Comparison of ENCODE assay signal across 14 cellular contexts in the genomic region with DNA sequence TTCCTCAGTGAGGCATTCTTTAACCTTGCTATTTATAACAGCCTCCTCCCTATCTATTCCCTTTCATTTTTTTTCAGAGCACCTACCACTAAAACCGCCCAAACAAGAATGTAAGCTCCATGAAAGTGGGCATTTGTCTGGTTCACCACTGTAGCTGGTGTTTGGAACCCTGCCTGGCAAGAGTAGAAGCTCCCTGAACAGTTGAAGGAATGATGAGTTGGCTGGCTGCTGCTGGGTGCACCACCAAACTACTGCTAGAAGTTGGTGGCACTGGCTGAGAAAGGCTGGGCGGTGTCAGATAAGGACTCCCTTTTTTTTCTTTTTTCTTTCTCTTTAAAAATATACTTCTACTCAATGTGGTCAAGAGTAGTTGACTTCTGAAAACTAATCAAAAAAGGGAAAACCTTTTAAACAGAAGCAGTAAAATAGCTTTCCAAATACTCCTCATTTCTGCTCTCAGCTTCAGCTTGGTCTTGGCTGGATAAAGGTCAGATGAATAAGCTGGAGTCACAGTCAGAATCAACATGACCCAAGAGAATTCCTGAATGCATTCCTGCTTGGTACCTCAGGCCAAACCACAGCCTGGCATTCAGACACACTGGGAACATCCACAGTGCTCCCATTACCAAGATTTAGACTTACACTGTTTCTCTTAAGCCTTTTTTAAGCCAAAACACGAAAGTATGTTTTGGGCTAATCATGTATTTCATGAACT. TPM values are rescaled to one million over a fixed set of nuclear protein-coding genes. Genes with fewer than 3 reads are reported as not detected.
DNase-seq lines count a peak whose midpoint lies in the region; ATAC-seq and TF ChIP-seq lines count a peak whose summit lies in the region.
"Had no signal": no experiment of that assay in that cellular context is flagged by ENCODE, and none has a peak within 500 bp of the region (broad histone marks: within the 10 kb centered on the region; RNA-seq: fewer than 3 reads in every experiment).

No MANE protein-coding gene starts in this region.

- TF ChIP-seq CTCF in psoas muscle (IDR thresholded peaks at IDR 0.05) (no peak), colonic mucosa (IDR thresholded peaks at IDR 0.05) (no peak)

- no peak overlapping the region for H3K9ac ChIP-seq in colonic mucosa (ENCODE audit: low read depth in 2 of 2, low read length in 2 of 2)

- H3K27me3 ChIP-seq in psoas muscle (ENCODE audit: insufficient read depth in 3 of 3, low read length in 2 of 3) (no peaks in the 10 kb centered on the region), colonic mucosa (no peaks in the 10 kb centered on the region)

- H3K4me1 ChIP-seq in psoas muscle: peaks cover 13% of the 10 kb centered on the region
- H3K4me1 ChIP-seq in colonic mucosa: no peaks in the 10 kb centered on the region

- ATAC-seq in psoas muscle (peak; percentile 94 to 98 (median 96)), HG02798 (IDR thresholded peaks at IDR 0.05; ENCODE audit: poor library complexity, unreplicated experiment) (no peak), T-cell (replicated peaks in 1 of 4) (no peak)

- no peak overlapping the region for H3K27ac Mint-ChIP-seq in T-cell
- H3K27ac Mint-ChIP-seq: activated CD4-positive, alpha-beta T cell treated with anti-CD3 and anti-CD28 coated beads, Interleukin-2, amount 10 ng/mL, durations not matched to agents 7 days and 5 days had no signal

- no peaks in the 10 kb centered on the region for H3K9me3 ChIP-seq in psoas muscle
- H3K9me3 ChIP-seq in colonic mucosa: no peaks in the 10 kb centered on the region

- H3K27me3 Mint-ChIP-seq in T-cell: no peaks in the 10 kb centered on the region
- H3K27me3 Mint-ChIP-seq: activated CD4-positive, alpha-beta T cell treated with anti-CD3 and anti-CD28 coated beads, Interleukin-2, amount 10 ng/mL, durations not matched to agents 7 days and 5 days; naive B cell had no signal

- H3K36me3 ChIP-seq in psoas muscle (ENCODE audit: insufficient read depth in 1 of 2, low read depth in 1 of 2): peaks cover 3 to 21% of the 10 kb centered on the region in 2 donors
- H3K36me3 ChIP-seq in colonic mucosa: no peaks in the 10 kb centered on the region

- intact Hi-C loops in psoas muscle (cut with DNase I): no loop called here
- intact Hi-C loops in colonic mucosa (cut with DNase I): no loop called here

- no peaks in the 10 kb centered on the region for H3K9me3 Mint-ChIP-seq in T-cell
- H3K9me3 Mint-ChIP-seq: activated CD4-positive, alpha-beta T cell treated with anti-CD3 and anti-CD28 coated beads, Interleukin-2, amount 10 ng/mL, durations not matched to agents 7 days and 5 days had no signal

- DNase-seq in EL (peak; percentile 92), RKO (ENCODE audit: low spot score) (peak; percentile 11), epithelial cell of prostate (ENCODE audit: low read depth, low spot score) (no peak), psoas muscle (peak in 1 of 2 donors; percentile 21), T-cell (no peak), COLO668 (lab: John Stamatoyannopoulos, UW; ENCODE audit: unreplicated experiment) (no peak), colonic mucosa (no peak)
- DNase-seq: activated CD4-positive, alpha-beta T cell treated with anti-CD3 and anti-CD28 coated beads, Interleukin-2, amount 10 ng/mL, durations not matched to agents 7 days and 5 days; activated naive CD4-positive, alpha-beta T cell treated with Interleukin-2 at 50 U/mL for 16 hours; Calu3; naive B cell; NCI-H510A treated with DMSO at 0.1 percent for 48 hours had no signal

- no peaks in the 10 kb centered on the region for H3K4me1 Mint-ChIP-seq in T-cell
- H3K4me1 Mint-ChIP-seq: activated CD4-positive, alpha-beta T cell treated with anti-CD3 and anti-CD28 coated beads, Interleukin-2, amount 10 ng/mL, durations not matched to agents 7 days and 5 days had no signal

- peaks cover 43% of the 10 kb centered on the region for H3K36me3 Mint-ChIP-seq in T-cell

- no peak overlapping the region for H3K4me3 Mint-ChIP-seq in T-cell
- H3K4me3 Mint-ChIP-seq: activated CD4-positive, alpha-beta T cell treated with anti-CD3 and anti-CD28 coated beads, Interleukin-2, amount 10 ng/mL, durations not matched to agents 7 days and 5 days; naive B cell had no signal

- H3K27ac ChIP-seq in epithelial cell of prostate (peak overlapping the region; percentile 13), psoas muscle (peak overlapping the region; percentile 65), colonic mucosa (no peak overlapping the region)
- H3K27ac ChIP-seq: SK-N-MC had no signal

- WGBS in psoas muscle, 3 donors: 66 to 86% (median 70%) methylated on average over 3 of the region's 3 CpGs

- CTCF ChIA-PET in T-cell (lab: Charles Lee): interaction anchor here in 1 of 2 donors (1.1 kb wide), 1 partner anchor 25 kb away, joined by 4 read pairs; no protein-coding TSS in a partner anchor

- H3K4me3 ChIP-seq in psoas muscle (no peak overlapping the region), colonic mucosa (no peak overlapping the region)
- H3K4me3 ChIP-seq: SK-N-MC had no signal

- POLR2A ChIA-PET in T-cell (lab: Charles Lee): interaction anchor here in 1 of 2 donors (0.7 kb wide), 1 partner anchor 40 kb away, joined by 4 read pairs; no protein-coding TSS in a partner anchor

RNA-seq across cellular contexts. Expression of gene RTN4IP1, which starts 38.0 kb away (rescaled TPM):
- 10 to 100 TPM; 10.0 to 14.4 (median 11.5) TPM for total RNA-seq in psoas muscle
- 10 to 100 TPM; 10.5 to 25.6 (median 18.4) TPM for polyA plus RNA-seq in psoas muscle
- total RNA-seq in T-cell: 1 to 10 TPM; 5.2 to 7.6 (median 7.0) TPM
- total RNA-seq in colonic mucosa: 10 to 100 TPM; 12.2 to 18.5 TPM

RNA-seq across cellular contexts. Expression of gene QRSL1, which starts 38.1 kb away (rescaled TPM):
- total RNA-seq in psoas muscle (10 to 100 TPM; 14.8 to 23.6 (median 19.7) TPM), T-cell (10 to 100 TPM in 3 of 5 donors, 1 to 10 TPM in 2; 7.6 to 13.8 (median 12.3) TPM), colonic mucosa (10 to 100 TPM; 16.0 to 21.1 TPM)
- polyA plus RNA-seq in psoas muscle: 10 to 100 TPM; 17.1 to 27.2 (median 20.2) TPM

Comparison
In these comparisons a context has a peak if more than half of its experiments do, and no peak if none do; other contexts are left out.
1. DNase-seq: peak in EL (single experiment) and RKO (single experiment); none in epithelial cell of prostate (single experiment), T-cell (0 of 34), COLO668 (single experiment) and colonic mucosa (single experiment).
2. ATAC-seq: peak in psoas muscle (4 of 4); none in HG02798 (single experiment) and T-cell (0 of 4).